In the genomic region with DNA sequence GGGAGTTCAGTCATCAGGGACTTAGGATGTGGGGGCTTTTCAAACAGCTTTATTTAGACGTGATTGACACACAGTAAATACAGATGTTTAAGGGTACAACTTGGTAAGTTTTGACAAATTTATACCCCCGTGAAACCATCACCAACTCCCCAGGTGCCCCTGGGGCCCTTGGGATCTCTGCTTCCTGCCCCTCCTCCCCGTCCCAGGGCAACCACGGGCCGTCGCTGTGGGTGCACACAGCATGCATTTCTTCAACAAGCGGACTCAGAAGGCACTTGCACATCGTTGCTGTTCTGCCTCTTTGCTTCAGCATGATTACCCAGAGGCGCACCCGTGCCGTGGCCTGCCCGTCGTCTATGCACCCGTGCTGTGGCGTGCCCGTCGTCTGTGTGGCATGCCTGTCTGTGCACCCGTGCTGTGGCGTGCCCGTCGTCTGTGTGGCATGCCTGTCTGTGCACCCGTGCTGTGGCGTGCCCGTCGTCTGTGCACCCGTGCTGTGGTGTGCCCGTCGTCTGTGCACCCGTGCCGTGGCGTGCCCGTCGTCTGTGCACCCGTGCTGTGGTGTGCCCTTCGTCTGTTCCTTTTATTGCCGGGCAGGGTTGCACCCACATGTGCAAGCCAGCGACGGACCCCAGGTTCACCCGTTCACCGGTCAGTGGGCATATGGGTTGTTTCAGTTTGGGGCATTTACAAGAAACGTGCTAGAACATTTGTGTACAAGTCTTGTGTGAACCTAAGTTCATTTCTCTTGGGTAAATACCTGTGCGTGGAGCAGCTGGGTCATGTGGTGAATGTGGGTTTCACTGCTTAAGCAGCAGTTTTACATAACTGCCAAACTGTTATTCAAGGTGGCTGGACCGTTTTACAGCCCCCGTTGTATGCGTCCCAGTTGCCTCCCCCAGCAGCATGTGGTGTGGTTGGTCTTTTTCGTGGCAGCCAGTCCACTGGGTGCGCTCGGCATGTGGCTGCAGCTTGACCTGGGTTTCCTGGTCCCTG, we compare ENCODE assay signal across 11 cellular contexts. TPM values are rescaled to one million over a fixed set of nuclear protein-coding genes. Genes with fewer than 3 reads are reported as not detected.
DNase-seq lines count a peak whose midpoint lies in the region; ATAC-seq and TF ChIP-seq lines count a peak whose summit lies in the region.
"Had no signal": no experiment of that assay in that cellular context is flagged by ENCODE, and none has a peak within 500 bp of the region (broad histone marks: within the 10 kb centered on the region; RNA-seq: fewer than 3 reads in every experiment).

No MANE protein-coding gene starts in this region.

- H3K36me3 ChIP-seq in DND-41 (ENCODE audit: insufficient read depth, low read length) (peaks cover 70% of the 10 kb centered on the region), Peyer's patch (no peaks in the 10 kb centered on the region), osteoblast (ENCODE audit: insufficient read depth, low read length) (peaks cover 3% of the 10 kb centered on the region)
- H3K36me3 ChIP-seq: pancreas had no signal

- H3K36me3 Mint-ChIP-seq in naive B cell = no peaks in the 10 kb centered on the region

- H3K79me2 ChIP-seq in DND-41 (ENCODE audit: insufficient read depth, low read length) (peaks cover 98% of the 10 kb centered on the region), osteoblast (ENCODE audit: insufficient read depth, low read length) (peaks cover 97% of the 10 kb centered on the region)

- ATAC-seq in DND-41 (ENCODE audit: insufficient read depth, low read depth) (0 out of 3 replicates have a peak, but pooled peaks have one; percentile 29), GM19397 (IDR thresholded peaks at IDR 0.05; ENCODE audit: unreplicated experiment) (peak; percentile 32), naive B cell (ENCODE audit: low read depth in 2 of 2) (peak; percentile 46 to 52), GM19452 (IDR thresholded peaks at IDR 0.05; ENCODE audit: unreplicated experiment) (no peak), GM19467 (IDR thresholded peaks at IDR 0.05; ENCODE audit: unreplicated experiment) (no peak)

- peak overlapping the region; percentile 86 to 98 (median 98) for H3K27ac Mint-ChIP-seq in naive B cell

- H3K9me3 Mint-ChIP-seq in naive B cell = no peaks in the 10 kb centered on the region

- no peaks in the 10 kb centered on the region for H3K27me3 Mint-ChIP-seq in naive B cell

- H3K4me1 ChIP-seq in DND-41 (ENCODE audit: insufficient read depth, low read length) (peaks cover 42% of the 10 kb centered on the region), Peyer's patch (peaks cover 0 to 98% (median 77%) of the 10 kb centered on the region in 4 donors), osteoblast (ENCODE audit: insufficient read depth, low read length) (peaks cover 23% of the 10 kb centered on the region)

- no peaks in the 10 kb centered on the region for H3K27me3 ChIP-seq in DND-41 (ENCODE audit: insufficient read depth, low read length, poor library complexity)
- no peaks in the 10 kb centered on the region for H3K27me3 ChIP-seq in Peyer's patch
- no peaks in the 10 kb centered on the region for H3K27me3 ChIP-seq in osteoblast (ENCODE audit: insufficient read depth, low read length)
- H3K27me3 ChIP-seq: pancreas, testis had no signal

- DNase-seq in DND-41 (peak; percentile 33), Peyer's patch (peak in 2 of 3 donors; percentile 79 to 80), naive B cell (peak; percentile 73), osteoblast (ENCODE audit: insufficient read length, low spot score, missing footprints) (no peak)
- DNase-seq in activated CD4-positive, alpha-beta T cell treated with anti-CD3 and anti-CD28 coated beads, Interleukin-2, amount 50 U/mL, for 1 hour = no peak
- DNase-seq: EL, testis had no signal

- H3K9me3 ChIP-seq in DND-41 (ENCODE audit: insufficient read depth, low read length, severe bottlenecking) (no peaks in the 10 kb centered on the region), Peyer's patch (no peaks in the 10 kb centered on the region), osteoblast (ENCODE audit: low read depth, low read length) (no peaks in the 10 kb centered on the region)
- H3K9me3 ChIP-seq: pancreas, testis had no signal

- H3K4me2 ChIP-seq in DND-41 (ENCODE audit: insufficient read depth, low read length) (0 out of 2 replicates have a peak overlapping the region, but pooled peaks have one; percentile 8), osteoblast (ENCODE audit: insufficient read depth, low read length) (no peak overlapping the region)

- H4K20me1 ChIP-seq in DND-41 (ENCODE audit: insufficient read depth, low read length) (peaks cover 97% of the 10 kb centered on the region), osteoblast (ENCODE audit: insufficient read depth, low read length) (peaks cover 96% of the 10 kb centered on the region)

- H3K4me3 Mint-ChIP-seq in naive B cell = peak overlapping the region; percentile 84 to 96 (median 94)

- no peak overlapping the region for H2AFZ ChIP-seq in DND-41 (ENCODE audit: low read depth, low read length)
- no peak overlapping the region for H2AFZ ChIP-seq in osteoblast (ENCODE audit: low read length)

- H3K27ac ChIP-seq in DND-41 (ENCODE audit: low read length) (peak overlapping the region; percentile 2; the same call in 1 of the 2 replicates), Peyer's patch (peak overlapping the region; percentile 57 to 95 (median 90)), osteoblast (ENCODE audit: low read depth, low read length) (no peak overlapping the region)

- H3K4me1 Mint-ChIP-seq in naive B cell = peaks cover 67 to 90% (median 89%) of the 10 kb centered on the region in 3 donors

- no peak overlapping the region for H3K4me3 ChIP-seq in DND-41 (ENCODE audit: low read depth in 1 of 2, low read length in 2 of 2)
- H3K4me3 ChIP-seq in Peyer's patch = peak overlapping the region in 1 of 4 donors; percentile 28
- H3K4me3 ChIP-seq in osteoblast (ENCODE audit: insufficient read depth, low read length) = no peak overlapping the region
- H3K4me3 ChIP-seq: pancreas, testis had no signal

- no peak overlapping the region for H3K9ac ChIP-seq in DND-41 (ENCODE audit: low read depth, low read length)

- TF ChIP-seq CTCF in DND-41 (IDR thresholded peaks at IDR 0.05; ENCODE audit: borderline replicate concordance, extremely low read depth, low read length, poor library complexity, severe bottlenecking) (no peak), Peyer's patch (IDR thresholded peaks at IDR 0.05) (no peak), osteoblast (IDR thresholded peaks at IDR 0.05; ENCODE audit: extremely low read depth, low read depth, low read length) (no peak)

- TF ChIP-seq POLR2A in Peyer's patch (IDR thresholded peaks at IDR 0.05) = no peak

RNA-seq across cellular contexts. Expression of a gene that starts 8.3 kb away (rescaled TPM):
- total RNA-seq in Peyer's patch = 100 to 1,000 TPM in 2 of 4 donors, 10 to 100 TPM in 2; 49.2 to 124 (median 100) TPM
- 100 to 1,000 TPM; 110 to 279 (median 240) TPM for polyA plus RNA-seq in naive B cell (ENCODE audit: low read depth in 6 of 6)
- 184 and 195 TPM in 2 replicates for total RNA-seq in osteoblast

RNA-seq across cellular contexts. Expression of a gene that starts 15.1 kb away (rescaled TPM):
- total RNA-seq in Peyer's patch (10 to 100 TPM; 16.5 to 40.2 (median 34.1) TPM), osteoblast (42.4 and 46.7 TPM in 2 replicates)
- polyA plus RNA-seq in naive B cell (ENCODE audit: low read depth in 6 of 6) = 10 to 100 TPM; 54.7 to 76.0 (median 67.9) TPM

RNA-seq across cellular contexts. Expression of a gene that starts 58.9 kb away (rescaled TPM):
- 10 to 100 TPM in 3 of 4 donors, 1 to 10 TPM in 1; 8.1 to 24.2 (median 16.3) TPM for total RNA-seq in Peyer's patch
- not detected for polyA plus RNA-seq in naive B cell (ENCODE audit: low read depth in 6 of 6)
- total RNA-seq in osteoblast = under 0.01 TPM in 1 of 2 replicates, not detected in the other

RNA-seq across cellular contexts. Expression of a gene that starts 59.4 kb away (rescaled TPM):
- 10 to 100 TPM; 50.6 to 66.4 (median 54.2) TPM for total RNA-seq in Peyer's patch
- polyA plus RNA-seq in naive B cell (ENCODE audit: low read depth in 6 of 6) = 10 to 100 TPM in 3 of 6 donors, 1 to 10 TPM in 3; 9.3 to 22.6 (median 10.3) TPM
- not detected in 2 replicates for total RNA-seq in osteoblast

Comparison
In these comparisons a context has a peak if more than half of its experiments do, and no peak if none do; other contexts are left out.
1. ATAC-seq: peak in DND-41 (single experiment), GM19397 (single experiment) and naive B cell (2 of 2); none in GM19452 (single experiment) and GM19467 (single experiment).
2. DNase-seq: peak in DND-41 (single experiment), Peyer's patch (2 of 3) and naive B cell (single experiment); none in osteoblast (single experiment) and activated CD4-positive, alpha-beta T cell treated with anti-CD3 and anti-CD28 coated beads, Interleukin-2, amount 50 U/mL, for 1 hour (single experiment).